30 cellular contexts compared by ENCODE assay signal in genomic region chr3:115806501-115806900, GRCh38.
DNase-seq lines count a peak whose midpoint lies in the region; ATAC-seq, FAIRE-seq and TF ChIP-seq lines count a peak whose summit lies in the region.
"Had no signal": no experiment of that assay in that cellular context is flagged by ENCODE, and none has a peak within 500 bp of the region (broad histone marks: within the 10 kb centered on the region; RNA-seq: fewer than 3 reads in every experiment).

No MANE protein-coding gene starts in this region.

- TF ChIP-seq CTCF in liver (IDR thresholded peaks at IDR 0.05; ENCODE audit: low read depth, low read length, missing input control) (no peak), HepG2 (CRISPR knock-in tag; IDR thresholded peaks at IDR 0.05) (no peak), endodermal cell (conservative IDR thresholded peaks at IDR 0.05) (no peak)
- TF ChIP-seq CTCF in CD4-positive, alpha-beta T cell (IDR thresholded peaks at IDR 0.05) = no peak

- peaks cover 2% of the 10 kb centered on the region for H3K9me3 Mint-ChIP-seq in endodermal cell
- no peaks in the 10 kb centered on the region for H3K9me3 Mint-ChIP-seq in CD4-positive, alpha-beta T cell
- H3K9me3 Mint-ChIP-seq: activated CD4-positive, alpha-beta T cell treated with anti-CD3 and anti-CD28 coated beads, Interleukin-2, amount 10 ng/mL, durations not matched to agents 24 days and 14 days; activated T-cell treated with anti-CD3 and anti-CD28 coated beads, Interleukin-2, amount 50 U/mL, for 24 hours; CD4-positive, CD25-positive, alpha-beta regulatory T cell; IgD-negative memory B cell; stimulated activated effector memory CD8-positive, alpha-beta T cell treated with anti-CD3 and anti-CD28 coated beads, Interleukin-12 subunit alpha, Interleukin-12 subunit beta, amount 100 ng/mL, for 72 hours; T-helper 2 cell treated with Interferon-gamma antibody and Interleukin-4, amounts not matched to agents 5 μg/mL and 100 μg/mL, for 36 hours had no signal

- FAIRE-seq in HepG2 (lab: Jason Lieb, UNC) = no peak
- FAIRE-seq: endothelial cell of umbilical vein, frontal cortex, GM12892 had no signal

- H3K79me2 ChIP-seq in HepG2 (ENCODE audit: insufficient read depth, low read length) = no peaks in the 10 kb centered on the region

- no peak for TF ChIP-seq POLR2A in HepG2 (IDR thresholded peaks at IDR 0.05; ENCODE audit: insufficient read depth in 1 of 2, low read depth in 2 of 2, low read length in 2 of 2)

- DNase-seq in HepG2 (ENCODE audit: low spot score) = no peak
- DNase-seq in endodermal cell = no peak
- peak; percentile 24 for DNase-seq in left kidney (ENCODE audit: low read depth, low spot score)
- no peak for DNase-seq in HEK293T (ENCODE audit: extremely low spot score)
- DNase-seq in NCI-H2029 (lab: John Stamatoyannopoulos, UW) = no peak
- no peak for DNase-seq in CD4-positive, alpha-beta T cell
- DNase-seq in SHP77 (lab: John Stamatoyannopoulos, UW) = no peak
- DNase-seq: activated CD4-positive, alpha-beta T cell treated with anti-CD3 and anti-CD28 coated beads, Interleukin-2, amount 10 ng/mL, durations not matched to agents 24 days and 14 days; activated gamma-delta T cell; activated T-cell treated with anti-CD3 and anti-CD28 coated beads, Interleukin-2, amount 50 U/mL, for 24 hours; CD4-positive, CD25-positive, alpha-beta regulatory T cell; left colon; mesendoderm; NCI-H1048; NCI-H2081; NCI-H226; NCI-H748 treated with DMSO at 0.1 percent for 48 hours; right lobe of liver; stimulated activated CD4-positive, alpha-beta T cell treated with anti-CD3 and anti-CD28 coated beads, Interleukin-4, amount 100 ng/mL, for 24 hours; upper lobe of left lung had no signal

- no peak overlapping the region for H3K27ac ChIP-seq in liver (ENCODE audit: low read depth in 1 of 2, low read length in 2 of 2)
- no peak overlapping the region for H3K27ac ChIP-seq in HepG2 (ENCODE audit: extremely low read length, insufficient read depth, low read length)
- no peak overlapping the region for H3K27ac ChIP-seq in endodermal cell (ENCODE audit: low read depth, low read length)
- H3K27ac ChIP-seq in CD4-positive, alpha-beta T cell (ENCODE audit: low read depth, low read length) = no peak overlapping the region
- H3K27ac ChIP-seq: 22Rv1, right lobe of liver, upper lobe of left lung, VCaP had no signal

- H3K27me3 ChIP-seq in liver (ENCODE audit: control insufficient read depth in 4 of 4, insufficient read depth in 4 of 4, low read length in 3 of 4) (peaks cover 0 to 11% (median 0%) of the 10 kb centered on the region in 4 donors), HepG2 (ENCODE audit: control insufficient read depth in 1 of 2, insufficient read depth in 2 of 2, low read length in 2 of 2) (no peaks in the 10 kb centered on the region; a peak in 1 of 5 replicates), endodermal cell (ENCODE audit: control insufficient read depth, insufficient read depth, low read length, poor library complexity, severe bottlenecking) (no peaks in the 10 kb centered on the region)
- H3K27me3 ChIP-seq in CD4-positive, alpha-beta T cell (ENCODE audit: control insufficient read depth, insufficient read depth, low read length) = peaks cover 4% of the 10 kb centered on the region
- H3K27me3 ChIP-seq: right lobe of liver, upper lobe of left lung had no signal

- H3K9ac ChIP-seq in liver (ENCODE audit: low read depth in 1 of 2, low read length in 2 of 2) = no peak overlapping the region
- H3K9ac ChIP-seq in HepG2 (ENCODE audit: insufficient read depth, low read depth, low read length) = no peak overlapping the region
- H3K9ac ChIP-seq in endodermal cell (ENCODE audit: extremely low read depth, low read length, poor library complexity, severe bottlenecking) = no peak overlapping the region

- TF ChIP-seq RAD21 in liver (IDR thresholded peaks at IDR 0.05) = no peak
- TF ChIP-seq RAD21 in HepG2 (CRISPR knock-in tag; IDR thresholded peaks at IDR 0.05) = no peak

- intact Hi-C loops in HepG2 (cut with micrococcal nuclease; ENCODE audit: unreplicated experiment) = no loop called here
- intact Hi-C loops in CD4-positive, alpha-beta T cell (cut with DNase I, micrococcal nuclease) = no loop called here

- H3K27me3 Mint-ChIP-seq in endodermal cell (ENCODE audit: insufficient read depth) = no peaks in the 10 kb centered on the region
- peaks cover 75% of the 10 kb centered on the region for H3K27me3 Mint-ChIP-seq in CD4-positive, alpha-beta T cell
- H3K27me3 Mint-ChIP-seq: progenitor cell of endocrine pancreas had no signal

- H3K36me3 Mint-ChIP-seq in endodermal cell (ENCODE audit: low read depth) = no peaks in the 10 kb centered on the region
- H3K36me3 Mint-ChIP-seq in CD4-positive, alpha-beta T cell (ENCODE audit: low read depth) = no peaks in the 10 kb centered on the region
- H3K36me3 Mint-ChIP-seq: CD4-positive, CD25-positive, alpha-beta regulatory T cell; stimulated activated effector memory CD8-positive, alpha-beta T cell treated with anti-CD3 and anti-CD28 coated beads, Interleukin-12 subunit alpha, Interleukin-12 subunit beta, amount 100 ng/mL, for 72 hours had no signal

- BruUV-seq in HepG2 (replicated peaks; lab: Mats Ljungman, UMichigan) = no TSS peak

- H3K4me2 ChIP-seq in HepG2 (ENCODE audit: low read depth, low read length) = no peak overlapping the region

- H3K9me3 ChIP-seq in liver (ENCODE audit: control insufficient read depth in 4 of 4, low read length in 3 of 4) = no peaks in the 10 kb centered on the region
- H3K9me3 ChIP-seq in HepG2 (ENCODE audit: low read length) = no peaks in the 10 kb centered on the region
- H3K9me3 ChIP-seq in endodermal cell (ENCODE audit: control insufficient read depth, low read length) = peaks cover 3% of the 10 kb centered on the region
- H3K9me3 ChIP-seq in CD4-positive, alpha-beta T cell (ENCODE audit: control insufficient read depth, low read length) = no peaks in the 10 kb centered on the region
- H3K9me3 ChIP-seq: right lobe of liver, upper lobe of left lung had no signal

- TF ChIP-seq EP300 in HepG2 (IDR thresholded peaks at IDR 0.05; ENCODE audit: low read depth in 2 of 2, low read length in 2 of 2) (no peak), HepG2 (CRISPR knock-in tag; IDR thresholded peaks at IDR 0.05; ENCODE audit: borderline replicate concordance) (no peak)

- H3K4me1 ChIP-seq in liver (ENCODE audit: control insufficient read depth in 4 of 4, insufficient read depth in 4 of 4, low read length in 3 of 4) = no peaks in the 10 kb centered on the region
- H3K4me1 ChIP-seq in HepG2 (ENCODE audit: insufficient read depth, low read length) = peaks cover 5% of the 10 kb centered on the region; the same call in 1 of the 2 replicates
- no peaks in the 10 kb centered on the region for H3K4me1 ChIP-seq in endodermal cell (ENCODE audit: control insufficient read depth, insufficient read depth, low read length)
- H3K4me1 ChIP-seq: right lobe of liver, upper lobe of left lung had no signal

- no peak overlapping the region for H3K4me3 ChIP-seq in liver (ENCODE audit: low read depth in 1 of 3, low read length in 3 of 3)
- H3K4me3 ChIP-seq in HepG2 (replicated peaks in 1 of 3; ENCODE audit: insufficient read depth in 1 of 3, low read depth in 2 of 3, low read length in 3 of 3) = no peak overlapping the region
- no peak overlapping the region for H3K4me3 ChIP-seq in endodermal cell (ENCODE audit: low read length)
- H3K4me3 ChIP-seq: right lobe of liver, upper lobe of left lung had no signal

- no peak overlapping the region for H2AFZ ChIP-seq in HepG2 (ENCODE audit: low read length)

- ATAC-seq in HepG2 = no peak
- ATAC-seq in CD4-positive, alpha-beta T cell (ENCODE audit: poor library complexity) = no peak
- ATAC-seq: left colon; right lobe of liver; stimulated activated effector memory CD8-positive, alpha-beta T cell treated with anti-CD3 and anti-CD28 coated beads, Interleukin-12 subunit alpha, Interleukin-12 subunit beta, amount 100 ng/mL, for 72 hours had no signal

- POLR2A ChIA-PET in HepG2 (lab: Yijun Ruan, JAX) = no interaction called here
- POLR2A ChIA-PET in HEK293T (lab: Yijun Ruan, JAX) = no interaction called here
- POLR2A ChIA-PET in CD4-positive, alpha-beta T cell (lab: Charles Lee) = no interaction called here

- 63% methylated on average over 4 of the region's 4 CpGs for WGBS in liver
- WGBS in HepG2 (ENCODE audit: low lambda C conversion rate) = 78% methylated on average over 4 of the region's 4 CpGs
- WGBS in endodermal cell (ENCODE audit: insufficient coverage in 1 of 2, insufficient read length in 1 of 2), 2 experiments = 86 to 93% methylated on average over 4 of the region's 4 CpGs

- H3K4me3 Mint-ChIP-seq in endodermal cell = no peak overlapping the region
- H3K4me3 Mint-ChIP-seq in CD4-positive, alpha-beta T cell = no peak overlapping the region
- H3K4me3 Mint-ChIP-seq: activated CD4-positive, alpha-beta T cell treated with anti-CD3 and anti-CD28 coated beads, Interleukin-2, amount 10 ng/mL, durations not matched to agents 24 days and 14 days; activated T-cell treated with anti-CD3 and anti-CD28 coated beads, Interleukin-2, amount 50 U/mL, for 24 hours; CD4-positive, CD25-positive, alpha-beta regulatory T cell; IgD-negative memory B cell; stimulated activated effector memory CD8-positive, alpha-beta T cell treated with anti-CD3 and anti-CD28 coated beads, Interleukin-12 subunit alpha, Interleukin-12 subunit beta, amount 100 ng/mL, for 72 hours; T-helper 2 cell treated with Interferon-gamma antibody and Interleukin-4, amounts not matched to agents 5 μg/mL and 100 μg/mL, for 36 hours had no signal

- in situ Hi-C loops in HepG2 (cut with HindIII; ENCODE audit: extremely low pct_ligation_motif_present, low pct_unique_long_range_greater_than_20kb) = no loop called here

- CTCF ChIA-PET in HepG2 (lab: Yijun Ruan, JAX; ENCODE audit: low intra/inter-chr PET ratio, low total read pairs) = no interaction called here
- CTCF ChIA-PET in HEK293T (lab: Yijun Ruan, JAX) = interaction anchor here (0.6 kb wide), 1 partner anchor 1422 kb away, joined by 3 read pairs; no protein-coding TSS in a partner anchor
- CTCF ChIA-PET in CD4-positive, alpha-beta T cell (lab: Charles Lee) = no interaction called here

- H3K4me1 Mint-ChIP-seq in endodermal cell = peaks cover 44% of the 10 kb centered on the region
- no peaks in the 10 kb centered on the region for H3K4me1 Mint-ChIP-seq in CD4-positive, alpha-beta T cell (ENCODE audit: low read depth)

- no peaks in the 10 kb centered on the region for H4K20me1 ChIP-seq in HepG2 (ENCODE audit: insufficient read depth, low read length)

- H3K27ac Mint-ChIP-seq in endodermal cell = peak overlapping the region; percentile 23
- H3K27ac Mint-ChIP-seq in CD4-positive, alpha-beta T cell = no peak overlapping the region
- H3K27ac Mint-ChIP-seq: activated CD4-positive, alpha-beta T cell treated with anti-CD3 and anti-CD28 coated beads, Interleukin-2, amount 10 ng/mL, durations not matched to agents 24 days and 14 days; activated T-cell treated with anti-CD3 and anti-CD28 coated beads, Interleukin-2, amount 50 U/mL, for 24 hours; CD4-positive, CD25-positive, alpha-beta regulatory T cell; IgD-negative memory B cell; progenitor cell of endocrine pancreas; stimulated activated effector memory CD8-positive, alpha-beta T cell treated with anti-CD3 and anti-CD28 coated beads, Interleukin-12 subunit alpha, Interleukin-12 subunit beta, amount 100 ng/mL, for 72 hours; T-helper 2 cell treated with Interferon-gamma antibody and Interleukin-4, amounts not matched to agents 5 μg/mL and 100 μg/mL, for 36 hours had no signal

- no peaks in the 10 kb centered on the region for H3K36me3 ChIP-seq in liver (ENCODE audit: control insufficient read depth in 4 of 4, insufficient read depth in 3 of 4, low read depth in 1 of 4, low read length in 3 of 4)
- no peaks in the 10 kb centered on the region for H3K36me3 ChIP-seq in HepG2 (replicated peaks in 1 of 2; ENCODE audit: control insufficient read depth in 1 of 2, insufficient read depth in 2 of 2, low read length in 2 of 2)
- no peaks in the 10 kb centered on the region for H3K36me3 ChIP-seq in endodermal cell (ENCODE audit: control insufficient read depth, insufficient read depth, low read length)
- H3K36me3 ChIP-seq: right lobe of liver, upper lobe of left lung had no signal
